ENCODE assay signal across 8 cellular contexts in genomic region chr21:42975886-42976608, GRCh38. TPM values are rescaled to one million over a fixed set of nuclear protein-coding genes. Genes with fewer than 3 reads are reported as not detected.
A peak's percentile ranks its signal among the peaks of the same experiment; 100 is the strongest.
DNase-seq lines count a peak whose midpoint lies in the region; ATAC-seq and TF ChIP-seq lines count a peak whose summit lies in the region.

No MANE protein-coding gene starts in this region.

- H3K79me1 ChIP-seq in H9 (ENCODE audit: insufficient read depth, low read depth, low read length, poor library complexity, severe bottlenecking), result no peaks in the 10 kb centered on the region

- peak overlapping the region; percentile 89 for H3K4me3 Mint-ChIP-seq in H9
- H3K4me3 Mint-ChIP-seq in T-helper 1 cell treated with Interleukin-12 subunit alpha and Interleukin-12 subunit beta and Interleukin-4 antibody, amounts not matched to agents 30 μg/mL and 1 μg/mL, for 36 hours, result peak overlapping the region; percentile 78

- H2BK20ac ChIP-seq in H9 (ENCODE audit: low read depth, low read length, poor library complexity, severe bottlenecking), result no peak overlapping the region

- peaks cover 0 to 9% (median 0%) of the 10 kb centered on the region in 4 donors for H3K36me3 ChIP-seq in sigmoid colon

- peaks cover 12% of the 10 kb centered on the region; the same call in 1 of the 2 replicates for H3K79me2 ChIP-seq in H9 (ENCODE audit: insufficient read depth, low read length)

- H3K27ac Mint-ChIP-seq in H9, result peak overlapping the region in 2 of 3 experiments; percentile 32 to 51; a peak in 2 of 7 replicates
- peak overlapping the region; percentile 91 for H3K27ac Mint-ChIP-seq in T-helper 1 cell treated with Interleukin-12 subunit alpha and Interleukin-12 subunit beta and Interleukin-4 antibody, amounts not matched to agents 30 μg/mL and 1 μg/mL, for 36 hours

- H3K4me2 ChIP-seq in H9 (ENCODE audit: insufficient read depth, insufficient read length, low read length), result peak overlapping the region; percentile 67

- H3K4me3 ChIP-seq in fibroblast of villous mesenchyme (ENCODE audit: low read depth, low read length), result peak overlapping the region; percentile 82
- peak overlapping the region; percentile 64 to 95 (median 82) for H3K4me3 ChIP-seq in sigmoid colon

- TF ChIP-seq POLR2A in sigmoid colon (IDR thresholded peaks at IDR 0.05), result no peak

- no peak overlapping the region for H4K91ac ChIP-seq in H9 (ENCODE audit: insufficient read length, low read depth, low read length)

- H3K27me3 Mint-ChIP-seq in H9 (ENCODE audit: low read depth), result no peaks in the 10 kb centered on the region
- no peaks in the 10 kb centered on the region for H3K27me3 Mint-ChIP-seq in T-helper 1 cell treated with Interleukin-12 subunit alpha and Interleukin-12 subunit beta and Interleukin-4 antibody, amounts not matched to agents 30 μg/mL and 1 μg/mL, for 36 hours (ENCODE audit: low read depth)

- no peak overlapping the region for H3K27ac ChIP-seq in H9 (ENCODE audit: insufficient read length, low read depth, low read length)
- peak overlapping the region; percentile 98 to 100 (median 100) for H3K27ac ChIP-seq in sigmoid colon

- H2AK5ac ChIP-seq in H9 (ENCODE audit: insufficient read length, low read length), result no peak overlapping the region

- TF ChIP-seq CTCF in H9 (conservative IDR thresholded peaks at IDR 0.05), result no peak
- TF ChIP-seq CTCF in fibroblast of villous mesenchyme (IDR thresholded peaks at IDR 0.05; ENCODE audit: insufficient read depth, low read depth, low read length), result no peak
- no peak for TF ChIP-seq CTCF in sigmoid colon (IDR thresholded peaks at IDR 0.05)

- H3K18ac ChIP-seq in H9 (ENCODE audit: insufficient read length, low read depth, low read length), result no peak overlapping the region

- no peak for ATAC-seq in GM21825 (IDR thresholded peaks at IDR 0.05; ENCODE audit: unreplicated experiment)

- H3K9ac ChIP-seq in H9 (ENCODE audit: extremely low read depth, insufficient read length, low read length), result peak overlapping the region; percentile 75

- H2BK12ac ChIP-seq in H9 (ENCODE audit: insufficient read length, low read depth, low read length), result no peak overlapping the region

- DNase-seq in H9, result no peak
- DNase-seq in fibroblast of villous mesenchyme (ENCODE audit: low read depth), result no peak
- no peak for DNase-seq in sigmoid colon
- DNase-seq in HT-29 (ENCODE audit: low spot score), result no peak
- DNase-seq in NCI-H2227 (lab: John Stamatoyannopoulos, UW; ENCODE audit: unreplicated experiment), result no peak
- DNase-seq in ureter (ENCODE audit: low spot score), result no peak

- no peaks in the 10 kb centered on the region for H3K27me3 ChIP-seq in H9 (ENCODE audit: insufficient read depth, low read length)
- no peaks in the 10 kb centered on the region for H3K27me3 ChIP-seq in sigmoid colon

- H4K20me1 ChIP-seq in H9 (ENCODE audit: control insufficient read depth, insufficient read depth, insufficient read length), result no peaks in the 10 kb centered on the region

- H3K36me3 Mint-ChIP-seq in H9 (ENCODE audit: insufficient read depth in 1 of 3, low read depth in 3 of 3), result peaks cover 29 to 36% (median 32%) of the 10 kb centered on the region in 3 experiments
- peaks cover 7% of the 10 kb centered on the region for H3K36me3 Mint-ChIP-seq in T-helper 1 cell treated with Interleukin-12 subunit alpha and Interleukin-12 subunit beta and Interleukin-4 antibody, amounts not matched to agents 30 μg/mL and 1 μg/mL, for 36 hours (ENCODE audit: low read depth)

- intact Hi-C loops in sigmoid colon (cut with DNase I), result no loop called here

- H3K4me1 Mint-ChIP-seq in H9, result peaks cover 56 to 58% of the 10 kb centered on the region in 2 experiments
- peaks cover 29% of the 10 kb centered on the region for H3K4me1 Mint-ChIP-seq in T-helper 1 cell treated with Interleukin-12 subunit alpha and Interleukin-12 subunit beta and Interleukin-4 antibody, amounts not matched to agents 30 μg/mL and 1 μg/mL, for 36 hours (ENCODE audit: low read depth)

- no peak overlapping the region for H4K5ac ChIP-seq in H9 (ENCODE audit: insufficient read length, low read depth, low read length)

- H3K4me1 ChIP-seq in H9 (ENCODE audit: insufficient read depth, low read length) (peaks cover 9% of the 10 kb centered on the region; the same call in 1 of the 2 replicates), sigmoid colon (peaks cover 0 to 26% (median 24%) of the 10 kb centered on the region in 4 donors)

- WGBS in H9 (ENCODE audit: extremely low coverage, insufficient read length, low lambda C conversion rate), result no CpG with 5 or more reads among the region's 6 CpGs
- WGBS in sigmoid colon, 2 donors, result 47% methylated on average over 6 of the region's 6 CpGs

- no peak overlapping the region for H3T11ph ChIP-seq in H9 (ENCODE audit: low read length)

- no peak overlapping the region for H3K14ac ChIP-seq in H9 (ENCODE audit: insufficient read depth, low read length)

- H3K56ac ChIP-seq in H9 (ENCODE audit: insufficient read length, low read depth, low read length), result no peak overlapping the region

- H3K23ac ChIP-seq in H9 (ENCODE audit: insufficient read length, low read depth, low read length), result no peak overlapping the region

- H3K4ac ChIP-seq in H9 (ENCODE audit: low read depth, low read length), result no peak overlapping the region

- H3K23me2 ChIP-seq in H9 (ENCODE audit: insufficient read length, low read depth, low read length, poor library complexity, severe bottlenecking), result peaks cover 4% of the 10 kb centered on the region

- no peak overlapping the region for H4K8ac ChIP-seq in H9 (replicated peaks; ENCODE audit: insufficient read length, low read depth, low read length)

- no peak overlapping the region for H2AFZ ChIP-seq in H9 (ENCODE audit: low read length)

- no peak overlapping the region for H2BK15ac ChIP-seq in H9 (ENCODE audit: low read depth, low read length)

- H2BK120ac ChIP-seq in H9 (ENCODE audit: low read depth, low read length, poor library complexity, severe bottlenecking), result no peak overlapping the region

- no peaks in the 10 kb centered on the region for H3K9me3 ChIP-seq in H9 (ENCODE audit: control insufficient read depth, low read depth, low read length)
- no peaks in the 10 kb centered on the region for H3K9me3 ChIP-seq in sigmoid colon

- H2BK5ac ChIP-seq in H9 (ENCODE audit: insufficient read length, low read length), result no peak overlapping the region

- no peak for TF ChIP-seq EP300 in sigmoid colon (IDR thresholded peaks at IDR 0.05)

- H3K9me3 Mint-ChIP-seq in H9, result peaks cover 10 to 16% of the 10 kb centered on the region in 2 experiments
- no peaks in the 10 kb centered on the region for H3K9me3 Mint-ChIP-seq in T-helper 1 cell treated with Interleukin-12 subunit alpha and Interleukin-12 subunit beta and Interleukin-4 antibody, amounts not matched to agents 30 μg/mL and 1 μg/mL, for 36 hours

RNA-seq across cellular contexts. Expression of gene PKNOX1, which starts 1.7 kb away (rescaled TPM):
- total RNA-seq in H9 (2021) (38.1 and 43.4 TPM in 2 replicates), fibroblast of villous mesenchyme (12.2 and 16.8 TPM in 2 replicates), sigmoid colon (10 to 100 TPM in 3 of 4 donors, 1 to 10 TPM in 1; 9.6 to 19.4 (median 14.0) TPM), ureter (34.5 TPM)
- polyA plus RNA-seq in sigmoid colon, result 1 to 10 TPM; 3.6 to 8.5 (median 8.1) TPM
- total RNA-seq in HT-29 (2014; rRNA removed; shearing (Covaris generic)), result 14.3 and 24.7 TPM in 2 replicates

RNA-seq across cellular contexts. Expression of gene ERVH48-1, which starts 50.6 kb away (rescaled TPM):
- 234 and 238 TPM in 2 replicates for total RNA-seq in H9 (2021)
- total RNA-seq in fibroblast of villous mesenchyme, result under 0.01 TPM in 1 of 2 replicates, not detected in the other
- not detected for total RNA-seq in sigmoid colon
- polyA plus RNA-seq in sigmoid colon, result under 1 TPM in 1 of 3 donors, not detected in 2; 0.07 TPM
- not detected in 2 replicates for total RNA-seq in HT-29 (2014; rRNA removed; shearing (Covaris generic))
- not detected for total RNA-seq in ureter

Comparison
In these comparisons a context has a peak if more than half of its experiments do, and no peak if none do; other contexts are left out.
1. RNA of gene ERVH48-1, which starts 50.6 kb away (total RNA-seq): 234 to 238 TPM in H9; under 0.01 TPM in fibroblast of villous mesenchyme, not detected in sigmoid colon, not detected in HT-29 and not detected in ureter (single experiment); every median in the first group is over 100 times any median in the second.